Comparison of ENCODE assay signal across 18 cellular contexts in genomic region chr16:4048481-4048880, GRCh38.
DNase-seq lines count a peak whose midpoint lies in the region; ATAC-seq and TF ChIP-seq lines count a peak whose summit lies in the region.
"Had no signal": no experiment of that assay in that cellular context is flagged by ENCODE, and none has a peak within 500 bp of the region (broad histone marks: within the 10 kb centered on the region; RNA-seq: fewer than 3 reads in every experiment).

No MANE protein-coding gene starts in this region.

- ATAC-seq in upper lobe of right lung = no peak
- ATAC-seq: A549, GM23338, HCT116, K562 had no signal

- CTCF ChIA-PET in HEK293 (lab: Yijun Ruan, JAX) = no interaction called here
- CTCF ChIA-PET in GM10248 (lab: Yijun Ruan, JAX) = no interaction called here

- TF ChIP-seq EP300 in sigmoid colon (IDR thresholded peaks at IDR 0.05) = no peak

- intact Hi-C loops in sigmoid colon (cut with DNase I) = no loop called here
- intact Hi-C loops in upper lobe of right lung (cut with DNase I) = no loop called here

- 92 to 94% methylated on average over 9 of the region's 9 CpGs for WGBS in sigmoid colon, 2 donors

- TF ChIP-seq CTCF in HEK293 (tag by site-specific recombination; IDR thresholded peaks at IDR 0.05) (no peak), sigmoid colon (IDR thresholded peaks at IDR 0.05) (no peak), upper lobe of right lung (IDR thresholded peaks at IDR 0.05) (no peak), GM10248 (IDR thresholded peaks at IDR 0.05; ENCODE audit: control extremely low read depth, extremely low read depth, low read depth, missing control alignments) (no peak)

- H3K9me3 ChIP-seq in HEK293 (ENCODE audit: control insufficient read depth, insufficient read depth, low read depth, low read length) (no peaks in the 10 kb centered on the region), sigmoid colon (no peaks in the 10 kb centered on the region), upper lobe of right lung (no peaks in the 10 kb centered on the region)
- H3K9me3 ChIP-seq: A549 had no signal

- H3K4me1 ChIP-seq in HEK293 (ENCODE audit: control insufficient read depth, insufficient read depth, low read length) (peaks cover 15% of the 10 kb centered on the region), sigmoid colon (peaks cover 0 to 35% (median 30%) of the 10 kb centered on the region in 4 donors), upper lobe of right lung (peaks cover 27% of the 10 kb centered on the region)

- POLR2A ChIA-PET in HEK293 (lab: Yijun Ruan, JAX) = no interaction called here
- POLR2A ChIA-PET in GM10248 (lab: Yijun Ruan, JAX) = interaction anchor here (0.7 kb wide), 1 partner anchor 13 kb away, joined by 3 read pairs; no protein-coding TSS in a partner anchor

- H3K4me3 ChIP-seq in HEK293 (ENCODE audit: low read depth, low read length) (no peak overlapping the region), sigmoid colon (no peak overlapping the region), upper lobe of right lung (no peak overlapping the region)
- H3K4me3 ChIP-seq: A549, GM23338, K562, SK-N-MC had no signal

- TF ChIP-seq POLR2A in sigmoid colon (IDR thresholded peaks at IDR 0.05) = no peak

- DNase-seq in NCI-H748 (lab: John Stamatoyannopoulos, UW; ENCODE audit: unreplicated experiment) (peak; percentile 76), NCI-H748 treated with DMSO at 0.1 percent for 48 hours (lab: John Stamatoyannopoulos, UW) (no peak), caudate nucleus (lab: John Stamatoyannopoulos, UW) (no peak), sigmoid colon (peak; percentile 35), upper lobe of right lung (no peak), GM10248 (ENCODE audit: extremely low spot score) (no peak), hepatic stellate cell (ENCODE audit: low spot score) (no peak)
- DNase-seq: DMS 273 treated with DMSO at 0.1 percent for 48 hours, EL, NCI-H1694 treated with DMSO at 0.1 percent for 48 hours, NCI-H2171, NCI-H526 had no signal

- H3K27me3 ChIP-seq in sigmoid colon (no peaks in the 10 kb centered on the region), upper lobe of right lung (no peaks in the 10 kb centered on the region)

- no peak overlapping the region for H3K27ac ChIP-seq in HEK293 (ENCODE audit: extremely low read depth, low read depth, low read length)
- peak overlapping the region; percentile 33 for H3K27ac ChIP-seq in caudate nucleus (ENCODE audit: low read depth, low read length)
- peak overlapping the region in 2 of 4 donors; percentile 46 to 49 for H3K27ac ChIP-seq in sigmoid colon
- no peak overlapping the region for H3K27ac ChIP-seq in upper lobe of right lung
- H3K27ac ChIP-seq: A549, SK-N-MC had no signal

- H3K36me3 ChIP-seq in HEK293 (ENCODE audit: control insufficient read depth in 2 of 2, insufficient read depth in 1 of 2, low read length in 2 of 2) (no peaks in the 10 kb centered on the region), sigmoid colon (no peaks in the 10 kb centered on the region), upper lobe of right lung (no peaks in the 10 kb centered on the region)

TF ChIP-seq in HEK293, 187 proteins besides CTCF, POLR2A, EP300 and RAD21:
- TF ChIP-seq ZNF585B (tag by site-specific recombination; IDR thresholded peaks at IDR 0.05) (0 out of 2 replicates have a peak, but pooled peaks have one; percentile 12), EGR2 (tag by site-specific recombination; IDR thresholded peaks at IDR 0.05; ENCODE audit: low read depth) (no peak)

Comparison
In these comparisons a context has a peak if more than half of its experiments do, and no peak if none do; other contexts are left out.
1. DNase-seq: peak in NCI-H748 (single experiment) and sigmoid colon (single experiment); none in NCI-H748 treated with DMSO at 0.1 percent for 48 hours (single experiment), caudate nucleus (0 of 61), upper lobe of right lung (single experiment), GM10248 (single experiment) and hepatic stellate cell (single experiment).